1 cellular context compared by ENCODE assay signal in the genomic region with DNA sequence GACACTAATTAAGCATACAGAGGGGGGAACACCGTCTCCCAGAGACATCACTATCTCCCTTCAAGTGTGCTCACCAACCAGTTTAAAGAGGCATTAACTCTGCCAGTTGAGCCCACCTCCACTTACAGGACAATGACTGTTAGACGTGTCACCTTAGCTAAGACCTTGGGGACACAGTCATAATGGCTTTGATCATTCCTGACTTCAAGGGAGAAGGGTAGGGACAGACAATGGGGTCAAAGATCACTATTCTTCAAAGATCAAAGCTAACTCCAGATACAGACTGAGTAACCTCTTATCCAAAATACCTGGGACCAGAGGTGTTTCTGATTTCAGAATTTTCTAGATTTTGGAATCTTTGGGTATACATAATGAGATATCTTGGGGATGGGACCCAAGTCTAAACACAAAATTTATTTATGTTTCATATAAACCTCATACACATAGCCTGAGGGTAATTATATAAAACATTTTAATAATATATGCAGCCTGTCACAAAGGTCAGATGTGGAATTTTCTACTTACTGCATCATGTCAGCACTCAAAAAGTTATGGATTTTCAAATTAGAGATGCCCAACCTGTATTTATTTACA.
TF ChIP-seq lines count a peak whose summit lies in the region.

No MANE protein-coding gene starts in this region.

TF ChIP-seq in HepG2, 621 proteins besides CTCF, POLR2A, EP300 and RAD21 (continued from another document and continues in another):
- TF ChIP-seq, protein P1, sequence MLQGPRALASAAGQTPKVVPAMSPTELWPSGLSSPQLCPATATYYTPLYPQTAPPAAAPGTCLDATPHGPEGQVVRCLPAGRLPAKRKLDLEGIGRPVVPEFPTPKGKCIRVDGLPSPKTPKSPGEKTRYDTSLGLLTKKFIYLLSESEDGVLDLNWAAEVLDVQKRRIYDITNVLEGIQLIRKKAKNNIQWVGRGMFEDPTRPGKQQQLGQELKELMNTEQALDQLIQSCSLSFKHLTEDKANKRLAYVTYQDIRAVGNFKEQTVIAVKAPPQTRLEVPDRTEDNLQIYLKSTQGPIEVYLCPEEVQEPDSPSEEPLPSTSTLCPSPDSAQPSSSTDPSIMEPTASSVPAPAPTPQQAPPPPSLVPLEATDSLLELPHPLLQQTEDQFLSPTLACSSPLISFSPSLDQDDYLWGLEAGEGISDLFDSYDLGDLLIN (CRISPR knock-in tag; IDR thresholded peaks at IDR 0.05; ENCODE audit: borderline replicate concordance), result no peak
- TF ChIP-seq JARID2 (CRISPR knock-in tag; IDR thresholded peaks at IDR 0.05; ENCODE audit: insufficient replicate concordance) (no peak), AGO1 (IDR thresholded peaks at IDR 0.05; ENCODE audit: low read depth, low read length, poor library complexity, severe bottlenecking) (no peak), NBN (conservative IDR thresholded peaks at IDR 0.05) (no peak), MTA1 (CRISPR knock-in tag; IDR thresholded peaks at IDR 0.05; ENCODE audit: borderline replicate concordance) (no peak), ZNF282 (IDR thresholded peaks at IDR 0.05; ENCODE audit: partially characterized antibody) (no peak), MAFK (conservative IDR thresholded peaks at IDR 0.05 in 1 of 2, IDR thresholded peaks at IDR 0.05 in 1 of 2; ENCODE audit: low read length in 2 of 2) (no peak), IKZF4 (CRISPR knock-in tag; IDR thresholded peaks at IDR 0.05; ENCODE audit: borderline replicate concordance, low read depth, not compliant biosample characterization) (no peak), BRD4 (CRISPR knock-in tag; IDR thresholded peaks at IDR 0.05) (no peak), ZNF326 (CRISPR knock-in tag; IDR thresholded peaks at IDR 0.05; ENCODE audit: borderline replicate concordance) (no peak), MAFF (IDR thresholded peaks at IDR 0.05; ENCODE audit: low read depth, low read length) (no peak), KMT2A (CRISPR knock-in tag; IDR thresholded peaks at IDR 0.05) (no peak), ADNP (CRISPR knock-in tag; IDR thresholded peaks at IDR 0.05) (no peak), ZNF629 (CRISPR knock-in tag; conservative IDR thresholded peaks at IDR 0.05) (no peak), ZNF878 (CRISPR knock-in tag; IDR thresholded peaks at IDR 0.05) (peak; percentile 26; the same call in 1 of the 2 replicates), PCBP2 (optimal IDR thresholded peaks at IDR 0.05; ENCODE audit: low read depth, low read length, poor library complexity, severe bottlenecking) (no peak), SMC3 (IDR thresholded peaks at IDR 0.05; ENCODE audit: low read length) (no peak), ZNF546 (CRISPR knock-in tag; conservative IDR thresholded peaks at IDR 0.05) (no peak), ZNF24 (IDR thresholded peaks at IDR 0.05) (no peak), ZNF230 (CRISPR knock-in tag; IDR thresholded peaks at IDR 0.05) (no peak), SAP130 (CRISPR knock-in tag; IDR thresholded peaks at IDR 0.05; ENCODE audit: low read depth) (peak; percentile 71), SIN3A (IDR thresholded peaks at IDR 0.05; ENCODE audit: borderline replicate concordance, low read depth, low read length) (no peak), ZNF547 (CRISPR knock-in tag; IDR thresholded peaks at IDR 0.05) (no peak), ZNF234 (CRISPR knock-in tag; conservative IDR thresholded peaks at IDR 0.05) (no peak), BORCS8-MEF2B (CRISPR knock-in tag; IDR thresholded peaks at IDR 0.05) (no peak), NFKBIZ (CRISPR knock-in tag; IDR thresholded peaks at IDR 0.05) (no peak; the same call in 1 of the 2 replicates), KAT2B (IDR thresholded peaks at IDR 0.05; ENCODE audit: borderline replicate concordance, low read depth, low read length) (no peak), RFX5 (IDR thresholded peaks at IDR 0.05; ENCODE audit: low read depth, low read length) (no peak), HOXA3 (CRISPR knock-in tag; IDR thresholded peaks at IDR 0.05) (peak; percentile 45; the same call in 1 of the 2 replicates), MED1 (CRISPR knock-in tag; IDR thresholded peaks at IDR 0.05) (peak; percentile 81), CEBPG (CRISPR knock-in tag; IDR thresholded peaks at IDR 0.05) (peak; percentile 59)
- TF ChIP-seq, protein P2, sequence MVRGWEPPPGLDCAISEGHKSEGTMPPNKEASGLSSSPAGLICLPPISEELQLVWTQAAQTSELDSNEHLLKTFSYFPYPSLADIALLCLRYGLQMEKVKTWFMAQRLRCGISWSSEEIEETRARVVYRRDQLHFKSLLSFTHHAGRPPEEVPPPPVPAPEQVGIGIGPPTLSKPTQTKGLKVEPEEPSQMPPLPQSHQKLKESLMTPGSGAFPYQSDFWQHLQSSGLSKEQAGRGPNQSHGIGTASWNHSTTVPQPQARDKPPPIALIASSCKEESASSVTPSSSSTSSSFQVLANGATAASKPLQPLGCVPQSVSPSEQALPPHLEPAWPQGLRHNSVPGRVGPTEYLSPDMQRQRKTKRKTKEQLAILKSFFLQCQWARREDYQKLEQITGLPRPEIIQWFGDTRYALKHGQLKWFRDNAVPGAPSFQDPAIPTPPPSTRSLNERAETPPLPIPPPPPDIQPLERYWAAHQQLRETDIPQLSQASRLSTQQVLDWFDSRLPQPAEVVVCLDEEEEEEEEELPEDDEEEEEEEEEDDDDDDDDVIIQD (CRISPR knock-in tag; IDR thresholded peaks at IDR 0.05; ENCODE audit: low read depth), result peak; percentile 67
- TF ChIP-seq, protein P3, sequence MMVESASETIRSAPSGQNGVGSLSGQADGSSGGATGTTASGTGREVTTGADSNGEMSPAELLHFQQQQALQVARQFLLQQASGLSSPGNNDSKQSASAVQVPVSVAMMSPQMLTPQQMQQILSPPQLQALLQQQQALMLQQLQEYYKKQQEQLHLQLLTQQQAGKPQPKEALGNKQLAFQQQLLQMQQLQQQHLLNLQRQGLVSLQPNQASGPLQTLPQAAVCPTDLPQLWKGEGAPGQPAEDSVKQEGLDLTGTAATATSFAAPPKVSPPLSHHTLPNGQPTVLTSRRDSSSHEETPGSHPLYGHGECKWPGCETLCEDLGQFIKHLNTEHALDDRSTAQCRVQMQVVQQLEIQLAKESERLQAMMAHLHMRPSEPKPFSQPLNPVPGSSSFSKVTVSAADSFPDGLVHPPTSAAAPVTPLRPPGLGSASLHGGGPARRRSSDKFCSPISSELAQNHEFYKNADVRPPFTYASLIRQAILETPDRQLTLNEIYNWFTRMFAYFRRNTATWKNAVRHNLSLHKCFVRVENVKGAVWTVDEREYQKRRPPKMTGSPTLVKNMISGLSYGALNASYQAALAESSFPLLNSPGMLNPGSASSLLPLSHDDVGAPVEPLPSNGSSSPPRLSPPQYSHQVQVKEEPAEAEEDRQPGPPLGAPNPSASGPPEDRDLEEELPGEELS (CRISPR knock-in tag; IDR thresholded peaks at IDR 0.05), result peak; percentile 71
- TF ChIP-seq, protein P4, sequence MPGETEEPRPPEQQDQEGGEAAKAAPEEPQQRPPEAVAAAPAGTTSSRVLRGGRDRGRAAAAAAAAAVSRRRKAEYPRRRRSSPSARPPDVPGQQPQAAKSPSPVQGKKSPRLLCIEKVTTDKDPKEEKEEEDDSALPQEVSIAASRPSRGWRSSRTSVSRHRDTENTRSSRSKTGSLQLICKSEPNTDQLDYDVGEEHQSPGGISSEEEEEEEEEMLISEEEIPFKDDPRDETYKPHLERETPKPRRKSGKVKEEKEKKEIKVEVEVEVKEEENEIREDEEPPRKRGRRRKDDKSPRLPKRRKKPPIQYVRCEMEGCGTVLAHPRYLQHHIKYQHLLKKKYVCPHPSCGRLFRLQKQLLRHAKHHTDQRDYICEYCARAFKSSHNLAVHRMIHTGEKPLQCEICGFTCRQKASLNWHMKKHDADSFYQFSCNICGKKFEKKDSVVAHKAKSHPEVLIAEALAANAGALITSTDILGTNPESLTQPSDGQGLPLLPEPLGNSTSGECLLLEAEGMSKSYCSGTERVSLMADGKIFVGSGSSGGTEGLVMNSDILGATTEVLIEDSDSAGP (CRISPR knock-in tag; IDR thresholded peaks at IDR 0.05; ENCODE audit: borderline replicate concordance), result no peak
- TF ChIP-seq, protein P5, sequence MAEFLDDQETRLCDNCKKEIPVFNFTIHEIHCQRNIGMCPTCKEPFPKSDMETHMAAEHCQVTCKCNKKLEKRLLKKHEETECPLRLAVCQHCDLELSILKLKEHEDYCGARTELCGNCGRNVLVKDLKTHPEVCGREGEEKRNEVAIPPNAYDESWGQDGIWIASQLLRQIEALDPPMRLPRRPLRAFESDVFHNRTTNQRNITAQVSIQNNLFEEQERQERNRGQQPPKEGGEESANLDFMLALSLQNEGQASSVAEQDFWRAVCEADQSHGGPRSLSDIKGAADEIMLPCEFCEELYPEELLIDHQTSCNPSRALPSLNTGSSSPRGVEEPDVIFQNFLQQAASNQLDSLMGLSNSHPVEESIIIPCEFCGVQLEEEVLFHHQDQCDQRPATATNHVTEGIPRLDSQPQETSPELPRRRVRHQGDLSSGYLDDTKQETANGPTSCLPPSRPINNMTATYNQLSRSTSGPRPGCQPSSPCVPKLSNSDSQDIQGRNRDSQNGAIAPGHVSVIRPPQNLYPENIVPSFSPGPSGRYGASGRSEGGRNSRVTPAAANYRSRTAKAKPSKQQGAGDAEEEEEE (CRISPR knock-in tag; IDR thresholded peaks at IDR 0.05; ENCODE audit: borderline replicate concordance), result no peak
- TF ChIP-seq, protein P6, sequence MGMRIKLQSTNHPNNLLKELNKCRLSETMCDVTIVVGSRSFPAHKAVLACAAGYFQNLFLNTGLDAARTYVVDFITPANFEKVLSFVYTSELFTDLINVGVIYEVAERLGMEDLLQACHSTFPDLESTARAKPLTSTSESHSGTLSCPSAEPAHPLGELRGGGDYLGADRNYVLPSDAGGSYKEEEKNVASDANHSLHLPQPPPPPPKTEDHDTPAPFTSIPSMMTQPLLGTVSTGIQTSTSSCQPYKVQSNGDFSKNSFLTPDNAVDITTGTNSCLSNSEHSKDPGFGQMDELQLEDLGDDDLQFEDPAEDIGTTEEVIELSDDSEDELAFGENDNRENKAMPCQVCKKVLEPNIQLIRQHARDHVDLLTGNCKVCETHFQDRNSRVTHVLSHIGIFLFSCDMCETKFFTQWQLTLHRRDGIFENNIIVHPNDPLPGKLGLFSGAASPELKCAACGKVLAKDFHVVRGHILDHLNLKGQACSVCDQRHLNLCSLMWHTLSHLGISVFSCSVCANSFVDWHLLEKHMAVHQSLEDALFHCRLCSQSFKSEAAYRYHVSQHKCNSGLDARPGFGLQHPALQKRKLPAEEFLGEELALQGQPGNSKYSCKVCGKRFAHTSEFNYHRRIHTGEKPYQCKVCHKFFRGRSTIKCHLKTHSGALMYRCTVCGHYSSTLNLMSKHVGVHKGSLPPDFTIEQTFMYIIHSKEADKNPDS (CRISPR knock-in tag; IDR thresholded peaks at IDR 0.05), result no peak
- TF ChIP-seq, protein P7, sequence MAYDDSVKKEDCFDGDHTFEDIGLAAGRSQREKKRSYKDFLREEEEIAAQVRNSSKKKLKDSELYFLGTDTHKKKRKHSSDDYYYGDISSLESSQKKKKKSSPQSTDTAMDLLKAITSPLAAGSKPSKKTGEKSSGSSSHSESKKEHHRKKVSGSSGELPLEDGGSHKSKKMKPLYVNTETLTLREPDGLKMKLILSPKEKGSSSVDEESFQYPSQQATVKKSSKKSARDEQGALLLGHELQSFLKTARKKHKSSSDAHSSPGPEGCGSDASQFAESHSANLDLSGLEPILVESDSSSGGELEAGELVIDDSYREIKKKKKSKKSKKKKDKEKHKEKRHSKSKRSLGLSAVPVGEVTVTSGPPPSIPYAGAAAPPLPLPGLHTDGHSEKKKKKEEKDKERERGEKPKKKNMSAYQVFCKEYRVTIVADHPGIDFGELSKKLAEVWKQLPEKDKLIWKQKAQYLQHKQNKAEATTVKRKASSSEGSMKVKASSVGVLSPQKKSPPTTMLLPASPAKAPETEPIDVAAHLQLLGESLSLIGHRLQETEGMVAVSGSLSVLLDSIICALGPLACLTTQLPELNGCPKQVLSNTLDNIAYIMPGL (CRISPR knock-in tag; IDR thresholded peaks at IDR 0.05; ENCODE audit: borderline replicate concordance in 1 of 2, low read depth in 1 of 2), result no peak
- TF ChIP-seq, protein P8, sequence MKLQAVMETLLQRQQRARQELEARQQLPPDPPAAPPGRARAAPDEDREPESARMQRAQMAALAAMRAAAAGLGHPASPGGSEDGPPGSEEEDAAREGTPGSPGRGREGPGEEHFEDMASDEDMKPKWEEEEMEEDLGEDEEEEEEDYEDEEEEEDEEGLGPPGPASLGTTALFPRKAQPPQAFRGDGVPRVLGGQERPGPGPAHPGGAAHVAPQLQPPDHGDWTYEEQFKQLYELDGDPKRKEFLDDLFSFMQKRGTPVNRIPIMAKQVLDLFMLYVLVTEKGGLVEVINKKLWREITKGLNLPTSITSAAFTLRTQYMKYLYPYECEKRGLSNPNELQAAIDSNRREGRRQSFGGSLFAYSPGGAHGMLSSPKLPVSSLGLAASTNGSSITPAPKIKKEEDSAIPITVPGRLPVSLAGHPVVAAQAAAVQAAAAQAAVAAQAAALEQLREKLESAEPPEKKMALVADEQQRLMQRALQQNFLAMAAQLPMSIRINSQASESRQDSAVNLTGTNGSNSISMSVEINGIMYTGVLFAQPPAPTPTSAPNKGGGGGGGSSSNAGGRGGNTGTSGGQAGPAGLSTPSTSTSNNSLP (IDR thresholded peaks at IDR 0.05; ENCODE audit: low read depth, low read length), result peak; percentile 66; the same call in 1 of the 2 replicates
- TF ChIP-seq, protein P9, sequence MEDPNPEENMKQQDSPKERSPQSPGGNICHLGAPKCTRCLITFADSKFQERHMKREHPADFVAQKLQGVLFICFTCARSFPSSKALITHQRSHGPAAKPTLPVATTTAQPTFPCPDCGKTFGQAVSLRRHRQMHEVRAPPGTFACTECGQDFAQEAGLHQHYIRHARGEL (CRISPR knock-in tag; IDR thresholded peaks at IDR 0.05), result no peak
- TF ChIP-seq, protein P10, sequence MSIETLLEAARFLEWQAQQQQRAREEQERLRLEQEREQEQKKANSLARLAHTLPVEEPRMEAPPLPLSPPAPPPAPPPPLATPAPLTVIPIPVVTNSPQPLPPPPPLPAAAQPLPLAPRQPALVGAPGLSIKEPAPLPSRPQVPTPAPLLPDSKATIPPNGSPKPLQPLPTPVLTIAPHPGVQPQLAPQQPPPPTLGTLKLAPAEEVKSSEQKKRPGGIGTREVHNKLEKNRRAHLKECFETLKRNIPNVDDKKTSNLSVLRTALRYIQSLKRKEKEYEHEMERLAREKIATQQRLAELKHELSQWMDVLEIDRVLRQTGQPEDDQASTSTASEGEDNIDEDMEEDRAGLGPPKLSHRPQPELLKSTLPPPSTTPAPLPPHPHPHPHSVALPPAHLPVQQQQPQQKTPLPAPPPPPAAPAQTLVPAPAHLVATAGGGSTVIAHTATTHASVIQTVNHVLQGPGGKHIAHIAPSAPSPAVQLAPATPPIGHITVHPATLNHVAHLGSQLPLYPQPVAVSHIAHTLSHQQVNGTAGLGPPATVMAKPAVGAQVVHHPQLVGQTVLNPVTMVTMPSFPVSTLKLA (IDR thresholded peaks at IDR 0.05), result no peak
- TF ChIP-seq, protein P11, sequence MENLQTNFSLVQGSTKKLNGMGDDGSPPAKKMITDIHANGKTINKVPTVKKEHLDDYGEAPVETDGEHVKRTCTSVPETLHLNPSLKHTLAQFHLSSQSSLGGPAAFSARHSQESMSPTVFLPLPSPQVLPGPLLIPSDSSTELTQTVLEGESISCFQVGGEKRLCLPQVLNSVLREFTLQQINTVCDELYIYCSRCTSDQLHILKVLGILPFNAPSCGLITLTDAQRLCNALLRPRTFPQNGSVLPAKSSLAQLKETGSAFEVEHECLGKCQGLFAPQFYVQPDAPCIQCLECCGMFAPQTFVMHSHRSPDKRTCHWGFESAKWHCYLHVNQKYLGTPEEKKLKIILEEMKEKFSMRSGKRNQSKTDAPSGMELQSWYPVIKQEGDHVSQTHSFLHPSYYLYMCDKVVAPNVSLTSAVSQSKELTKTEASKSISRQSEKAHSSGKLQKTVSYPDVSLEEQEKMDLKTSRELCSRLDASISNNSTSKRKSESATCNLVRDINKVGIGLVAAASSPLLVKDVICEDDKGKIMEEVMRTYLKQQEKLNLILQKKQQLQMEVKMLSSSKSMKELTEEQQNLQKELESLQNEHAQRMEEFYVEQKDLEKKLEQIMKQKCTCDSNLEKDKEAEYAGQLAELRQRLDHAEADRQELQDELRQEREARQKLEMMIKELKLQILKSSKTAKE (CRISPR knock-in tag; IDR thresholded peaks at IDR 0.05; ENCODE audit: borderline replicate concordance), result peak; percentile 87
